ENCODE assay signal across 9 cellular contexts in genomic region chr17:2709173-2709661, GRCh38. TPM values are rescaled to one million over a fixed set of nuclear protein-coding genes. Genes with fewer than 3 reads are reported as not detected.
DNase-seq lines count a peak whose midpoint lies in the region; ATAC-seq and TF ChIP-seq lines count a peak whose summit lies in the region.
"Had no signal": no experiment of that assay in that cellular context is flagged by ENCODE, and none has a peak within 500 bp of the region (broad histone marks: within the 10 kb centered on the region; RNA-seq: fewer than 3 reads in every experiment).

No MANE protein-coding gene starts in this region.

- intact Hi-C loops in adrenal gland (cut with DNase I): no loop called here
- intact Hi-C loops in naive thymus-derived CD4-positive, alpha-beta T cell (cut with micrococcal nuclease): no loop called here

- TF ChIP-seq CTCF in adrenal gland (IDR thresholded peaks at IDR 0.05) (no peak), BE2C (IDR thresholded peaks at IDR 0.05; ENCODE audit: low read depth, low read length) (no peak)

- H3K4me3 Mint-ChIP-seq in naive thymus-derived CD4-positive, alpha-beta T cell: peak overlapping the region; percentile 18 to 91 (median 85)

- H3K4me1 ChIP-seq in adrenal gland (replicated peaks in 1 of 2) (peaks cover 65 to 75% of the 10 kb centered on the region in 2 donors), BE2C (peaks cover 3% of the 10 kb centered on the region; the same call in 1 of the 2 replicates)
- peaks cover 22 to 36% of the 10 kb centered on the region in 2 donors for H3K4me1 ChIP-seq in naive thymus-derived CD4-positive, alpha-beta T cell (ENCODE audit: control insufficient read depth in 2 of 2, insufficient read depth in 2 of 2, low read length in 2 of 2)

- H3K9me3 Mint-ChIP-seq in naive thymus-derived CD4-positive, alpha-beta T cell: no peaks in the 10 kb centered on the region

- POLR2A ChIA-PET in naive thymus-derived CD4-positive, alpha-beta T cell (lab: Charles Lee): no interaction called here

- H3K9me3 ChIP-seq in adrenal gland (replicated peaks in 1 of 3): no peaks in the 10 kb centered on the region
- H3K9me3 ChIP-seq in naive thymus-derived CD4-positive, alpha-beta T cell (ENCODE audit: control insufficient read depth in 2 of 3, low read length in 3 of 3): no peaks in the 10 kb centered on the region
- H3K9me3 ChIP-seq in BE2C: no peaks in the 10 kb centered on the region

- DNase-seq in GM03348 (ENCODE audit: low spot score) (peak; percentile 67), adrenal gland (peak; percentile 56 to 85 (median 83)), NCI-H510A treated with DMSO at 0.1 percent for 48 hours (lab: John Stamatoyannopoulos, UW) (no peak), G401 (ENCODE audit: low spot score) (no peak), HCEC 1CT (no peak), BE2C (no peak)
- DNase-seq in naive thymus-derived CD4-positive, alpha-beta T cell: no peak

- CTCF ChIA-PET in naive thymus-derived CD4-positive, alpha-beta T cell (lab: Charles Lee): interaction anchor here (0.7 kb wide), 1 partner anchor 78 kb away, joined by 4 read pairs; no protein-coding TSS in a partner anchor

- peak overlapping the region in 1 of 4 donors; percentile 86 for H3K4me3 ChIP-seq in adrenal gland
- no peak overlapping the region for H3K4me3 ChIP-seq in naive thymus-derived CD4-positive, alpha-beta T cell (ENCODE audit: low read length)
- no peak overlapping the region for H3K4me3 ChIP-seq in BE2C (ENCODE audit: low read depth, low read length)

- H3K27me3 ChIP-seq in adrenal gland (no peaks in the 10 kb centered on the region), BE2C (no peaks in the 10 kb centered on the region)
- H3K27me3 ChIP-seq in naive thymus-derived CD4-positive, alpha-beta T cell (ENCODE audit: control insufficient read depth in 2 of 2, insufficient read depth in 2 of 2, low read length in 2 of 2): no peaks in the 10 kb centered on the region

- in situ Hi-C loops in G401 (cut with HindIII; ENCODE audit: low sequenced_read_pairs): no loop called here

- peaks cover 39 to 56% (median 45%) of the 10 kb centered on the region in 7 donors for H3K4me1 Mint-ChIP-seq in naive thymus-derived CD4-positive, alpha-beta T cell

- H3K36me3 Mint-ChIP-seq in naive thymus-derived CD4-positive, alpha-beta T cell: peaks cover 0 to 3% (median 0%) of the 10 kb centered on the region in 5 donors

- WGBS in adrenal gland, 4 donors: 42 to 60% (median 47%) methylated on average over 3 to 10 of the region's 10 CpGs

- peak overlapping the region in 5 of 9 donors; percentile 25 to 88 (median 55) for H3K27ac Mint-ChIP-seq in naive thymus-derived CD4-positive, alpha-beta T cell

- no peaks in the 10 kb centered on the region for H3K27me3 Mint-ChIP-seq in naive thymus-derived CD4-positive, alpha-beta T cell

- peak; percentile 26 for ATAC-seq in HG02642 (IDR thresholded peaks at IDR 0.05; ENCODE audit: poor library complexity, unreplicated experiment)
- ATAC-seq in naive thymus-derived CD4-positive, alpha-beta T cell: no peak

- peak in 1 of 2 donors; percentile 55 for TF ChIP-seq POLR2A in adrenal gland (IDR thresholded peaks at IDR 0.05)

- H3K36me3 ChIP-seq in adrenal gland (replicated peaks in 1 of 2): no peaks in the 10 kb centered on the region
- H3K36me3 ChIP-seq in naive thymus-derived CD4-positive, alpha-beta T cell (ENCODE audit: control insufficient read depth in 2 of 3, insufficient read depth in 3 of 3, low read length in 3 of 3): peaks cover 0 to 5% (median 0%) of the 10 kb centered on the region in 3 experiments
- H3K36me3 ChIP-seq in BE2C: peaks cover 5% of the 10 kb centered on the region

- peak overlapping the region in 4 of 5 donors; percentile 79 to 96 (median 88) for H3K27ac ChIP-seq in adrenal gland
- no peak overlapping the region for H3K27ac ChIP-seq in naive thymus-derived CD4-positive, alpha-beta T cell (ENCODE audit: low read depth, low read length)

RNA-seq across cellular contexts. Expression of gene CLUH, which starts 2.3 kb away (rescaled TPM):
- total RNA-seq in adrenal gland: 100 to 1,000 TPM; 116 to 191 (median 135) TPM
- polyA plus RNA-seq in adrenal gland: 100 to 1,000 TPM in 2 of 3 donors, 10 to 100 TPM in 1; 57.6 to 118 (median 109) TPM
- total RNA-seq in naive thymus-derived CD4-positive, alpha-beta T cell: 10 to 100 TPM; 34.6 to 71.1 (median 48.8) TPM
- 10 to 100 TPM in 1 of 2 donors, 1 to 10 TPM in 1; 4.9 to 15.3 TPM for polyA plus RNA-seq in naive thymus-derived CD4-positive, alpha-beta T cell
- 54.1 and 58.1 TPM in 2 replicates for total RNA-seq in G401 (2014; rRNA removed; shearing (Covaris generic))
- 176 TPM for polyA plus RNA-seq in BE2C (2012; ENCODE audit: insufficient read depth, insufficient read length, low read depth)

RNA-seq across cellular contexts. Expression of gene CCDC92B, which starts 40.2 kb away (rescaled TPM):
- 1 to 10 TPM in 1 of 8 donors, under 1 TPM in 4, not detected in 3; 0.10 to 1.5 (median 0.17) TPM for total RNA-seq in adrenal gland
- 1 to 10 TPM in 1 of 3 donors, under 1 TPM in 2; 0.59 to 4.7 (median 0.77) TPM for polyA plus RNA-seq in adrenal gland
- total RNA-seq in naive thymus-derived CD4-positive, alpha-beta T cell: under 1 TPM; 0.12 to 0.54 (median 0.22) TPM
- not detected for polyA plus RNA-seq in naive thymus-derived CD4-positive, alpha-beta T cell
- total RNA-seq in G401 (2014; rRNA removed; shearing (Covaris generic)): 0.06 and 0.31 TPM in 2 replicates
- 9.4 TPM for polyA plus RNA-seq in BE2C (2012; ENCODE audit: insufficient read depth, insufficient read length, low read depth)
- total RNA-seq: RPMI7951 had no signal

Comparison
In these comparisons a context has a peak if more than half of its experiments do, and no peak if none do; other contexts are left out.
1. DNase-seq: peak in GM03348 (single experiment) and adrenal gland (7 of 7); none in naive thymus-derived CD4-positive, alpha-beta T cell (0 of 9), NCI-H510A treated with DMSO at 0.1 percent for 48 hours (single experiment), G401 (single experiment), HCEC 1CT (single experiment) and BE2C (single experiment).